In the genomic region with DNA sequence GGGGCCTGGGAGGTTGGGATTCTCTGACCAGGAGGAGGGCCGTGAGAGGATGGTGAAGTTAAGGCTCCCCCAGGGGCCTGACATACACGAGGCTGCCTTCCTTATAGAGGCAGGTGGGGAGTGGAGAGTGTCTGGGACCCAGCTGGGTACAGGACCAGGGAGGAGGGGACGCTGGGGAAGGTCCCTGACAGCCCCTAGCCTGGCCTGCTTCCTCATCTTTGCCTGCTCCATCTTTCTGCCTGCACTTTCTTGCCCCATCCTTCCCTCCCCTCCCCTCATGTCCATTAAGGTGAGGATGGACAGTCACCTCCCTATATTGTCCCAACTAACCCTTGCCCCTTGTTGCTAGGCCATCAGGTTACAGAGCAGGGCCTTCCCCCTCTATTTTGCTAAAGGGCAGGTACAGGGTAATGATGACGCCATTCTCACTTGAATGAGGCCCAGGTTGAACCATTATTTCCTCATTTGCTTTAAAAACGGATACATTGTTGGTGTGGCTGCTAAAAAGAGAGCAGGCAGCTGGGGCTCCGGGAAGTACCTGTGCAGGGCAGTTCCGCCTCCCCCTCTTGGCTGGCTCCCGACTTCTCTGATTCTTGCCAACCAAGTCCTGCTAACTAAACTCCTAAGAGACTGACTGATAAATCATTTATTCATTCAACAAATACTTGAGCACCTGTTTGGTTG, we compare ENCODE assay signal across 14 cellular contexts. TPM values are rescaled to one million over a fixed set of nuclear protein-coding genes. Genes with fewer than 3 reads are reported as not detected.
A peak's percentile ranks its signal among the peaks of the same experiment; 100 is the strongest.
DNase-seq lines count a peak whose midpoint lies in the region; ATAC-seq, FAIRE-seq and TF ChIP-seq lines count a peak whose summit lies in the region.
"Had no signal": no experiment of that assay in that cellular context is flagged by ENCODE, and none has a peak within 500 bp of the region (broad histone marks: within the 10 kb centered on the region; RNA-seq: fewer than 3 reads in every experiment).

No MANE protein-coding gene starts in this region.

- H3K27me3 Mint-ChIP-seq in CD4-positive, alpha-beta T cell, result no peaks in the 10 kb centered on the region

- no peaks in the 10 kb centered on the region for H3K79me2 ChIP-seq in HepG2 (ENCODE audit: insufficient read depth, low read length)
- H3K79me2 ChIP-seq: hepatocyte had no signal

- CTCF ChIA-PET in CD4-positive, alpha-beta T cell (lab: Charles Lee), result no interaction called here
- CTCF ChIA-PET in HepG2 (lab: Yijun Ruan, JAX; ENCODE audit: low intra/inter-chr PET ratio, low total read pairs), result no interaction called here

- H3K9me3 Mint-ChIP-seq in CD4-positive, alpha-beta T cell, result no peaks in the 10 kb centered on the region
- H3K9me3 Mint-ChIP-seq: nephron progenitor cell had no signal

- no peak overlapping the region for H3K4me3 Mint-ChIP-seq in CD4-positive, alpha-beta T cell
- H3K4me3 Mint-ChIP-seq: nephron progenitor cell had no signal

- no peak overlapping the region for H3K9ac ChIP-seq in HepG2 (ENCODE audit: insufficient read depth, low read depth, low read length)

- TF ChIP-seq RAD21 in HepG2 (CRISPR knock-in tag; IDR thresholded peaks at IDR 0.05), result no peak

- peak overlapping the region; percentile 80 for H3K27ac Mint-ChIP-seq in CD4-positive, alpha-beta T cell
- H3K27ac Mint-ChIP-seq: nephron progenitor cell had no signal

- intact Hi-C loops in CD4-positive, alpha-beta T cell (cut with DNase I, micrococcal nuclease), result loop anchor here in 1 of 2 experiments (5.0 kb wide), 1 partner anchor 35 kb away; no protein-coding TSS in a partner anchor
- intact Hi-C loops in HepG2 (cut with micrococcal nuclease; ENCODE audit: unreplicated experiment), result no loop called here
- intact Hi-C loops in right cardiac atrium (cut with DNase I), result no loop called here

- H3K4me3 ChIP-seq in HL-60 (replicated peaks; ENCODE audit: insufficient read depth, low read length) (no peak overlapping the region), HepG2 (replicated peaks in 1 of 3; ENCODE audit: insufficient read depth in 1 of 3, low read depth in 2 of 3, low read length in 3 of 3) (no peak overlapping the region), right cardiac atrium (ENCODE audit: low read length) (no peak overlapping the region)
- H3K4me3 ChIP-seq: hepatocyte, tibial artery had no signal

- TF ChIP-seq EP300 in HepG2 (IDR thresholded peaks at IDR 0.05; ENCODE audit: low read depth in 2 of 2, low read length in 2 of 2) (no peak), HepG2 (CRISPR knock-in tag; IDR thresholded peaks at IDR 0.05; ENCODE audit: borderline replicate concordance) (no peak)

- peaks cover 5% of the 10 kb centered on the region for H3K36me3 Mint-ChIP-seq in CD4-positive, alpha-beta T cell (ENCODE audit: low read depth)

- H4K20me1 ChIP-seq in HepG2 (ENCODE audit: insufficient read depth, low read length), result no peaks in the 10 kb centered on the region

- H3K27me3 ChIP-seq in CD4-positive, alpha-beta T cell (ENCODE audit: control insufficient read depth, insufficient read depth, low read length), result no peaks in the 10 kb centered on the region
- no peaks in the 10 kb centered on the region for H3K27me3 ChIP-seq in HL-60 (ENCODE audit: insufficient read depth, poor library complexity, severe bottlenecking)
- H3K27me3 ChIP-seq in HepG2 (ENCODE audit: control insufficient read depth in 1 of 2, insufficient read depth in 2 of 2, low read length in 2 of 2), result peaks cover 4 to 14% of the 10 kb centered on the region in 2 experiments; a peak in 3 of 5 replicates
- no peaks in the 10 kb centered on the region for H3K27me3 ChIP-seq in right cardiac atrium (ENCODE audit: control insufficient read depth, insufficient read depth)
- H3K27me3 ChIP-seq: hepatocyte had no signal

- peak overlapping the region; percentile 86 for H3K4me2 ChIP-seq in HepG2 (ENCODE audit: low read depth, low read length)
- H3K4me2 ChIP-seq: hepatocyte had no signal

- no peaks in the 10 kb centered on the region for H3K36me3 ChIP-seq in HepG2 (replicated peaks in 1 of 2; ENCODE audit: control insufficient read depth in 1 of 2, insufficient read depth in 2 of 2, low read length in 2 of 2)
- H3K36me3 ChIP-seq: tibial artery had no signal

- H3K27ac ChIP-seq in CD4-positive, alpha-beta T cell (ENCODE audit: low read depth, low read length), result peak overlapping the region; percentile 23
- H3K27ac ChIP-seq in HL-60 (replicated peaks), result peak overlapping the region; percentile 43
- no peak overlapping the region for H3K27ac ChIP-seq in HepG2 (ENCODE audit: extremely low read length, insufficient read depth, low read length)
- no peak overlapping the region for H3K27ac ChIP-seq in right cardiac atrium (ENCODE audit: low read length)
- H3K27ac ChIP-seq: hepatocyte, tibial artery had no signal

- POLR2A ChIA-PET in CD4-positive, alpha-beta T cell (lab: Charles Lee), result interaction anchor here (1.5 kb wide), 1 partner anchor 11 kb away, joined by 3 read pairs; no protein-coding TSS in a partner anchor
- POLR2A ChIA-PET in HepG2 (lab: Yijun Ruan, JAX), result interaction anchor here (0.6 kb wide), 1 partner anchor 1559 kb away, joined by 3 read pairs; no protein-coding TSS in a partner anchor

- H3K9me3 ChIP-seq in CD4-positive, alpha-beta T cell (ENCODE audit: control insufficient read depth, low read length), result no peaks in the 10 kb centered on the region
- H3K9me3 ChIP-seq in HepG2 (ENCODE audit: low read length) (no peaks in the 10 kb centered on the region), right cardiac atrium (ENCODE audit: control insufficient read depth, low read length) (no peaks in the 10 kb centered on the region)
- H3K9me3 ChIP-seq: tibial artery had no signal

- no peak for DNase-seq in CD4-positive, alpha-beta T cell
- DNase-seq in HL-60 (ENCODE audit: low read depth in 1 of 2, low spot score in 1 of 2), result peak; percentile 38 to 70
- DNase-seq in HepG2 (ENCODE audit: low spot score), result no peak
- no peak for DNase-seq in AML-193 (lab: John Stamatoyannopoulos, UW)
- no peak for DNase-seq in right cardiac atrium
- DNase-seq: dermis blood vessel endothelial cell, NCI-H526 treated with DMSO at 0.1 percent for 48 hours, nephron progenitor cell, T-helper 9 cell, tibial artery had no signal

- peaks cover 26% of the 10 kb centered on the region for H3K4me1 Mint-ChIP-seq in CD4-positive, alpha-beta T cell (ENCODE audit: low read depth)

- FAIRE-seq in HepG2 (lab: Jason Lieb, UNC), result no peak

- no peak for TF ChIP-seq CTCF in CD4-positive, alpha-beta T cell (IDR thresholded peaks at IDR 0.05)
- TF ChIP-seq CTCF in HL-60 (IDR thresholded peaks at IDR 0.05; ENCODE audit: insufficient read depth, low read length) (no peak), HepG2 (CRISPR knock-in tag; IDR thresholded peaks at IDR 0.05) (no peak)

- peak; percentile 77 for ATAC-seq in CD4-positive, alpha-beta T cell (ENCODE audit: poor library complexity)
- peak; percentile 58 for ATAC-seq in GM18909 (IDR thresholded peaks at IDR 0.05; ENCODE audit: poor library complexity, unreplicated experiment)
- no peak for ATAC-seq in HepG2
- no peak for ATAC-seq in HG03045 (IDR thresholded peaks at IDR 0.05; ENCODE audit: unreplicated experiment)
- no peak for ATAC-seq in HG03469 (IDR thresholded peaks at IDR 0.05; ENCODE audit: unreplicated experiment)
- ATAC-seq in right cardiac atrium, result no peak

- H3K4me1 ChIP-seq in HepG2 (ENCODE audit: insufficient read depth, low read length) (peaks cover 88% of the 10 kb centered on the region), right cardiac atrium (ENCODE audit: control insufficient read depth, insufficient read depth, low read length) (peaks cover 17% of the 10 kb centered on the region)

- no TSS peak for BruUV-seq in HepG2 (replicated peaks; lab: Mats Ljungman, UMichigan)

- H2AFZ ChIP-seq in HepG2 (ENCODE audit: low read length), result no peak overlapping the region
- H2AFZ ChIP-seq: hepatocyte had no signal

- in situ Hi-C loops in HepG2 (cut with HindIII; ENCODE audit: extremely low pct_ligation_motif_present, low pct_unique_long_range_greater_than_20kb), result no loop called here

- 11% methylated on average over 8 of the region's 8 CpGs for WGBS in HepG2 (ENCODE audit: low lambda C conversion rate)
- WGBS in right cardiac atrium, result 80% methylated on average over 8 of the region's 8 CpGs

- TF ChIP-seq POLR2A in HepG2 (IDR thresholded peaks at IDR 0.05; ENCODE audit: insufficient read depth in 1 of 2, low read depth in 2 of 2, low read length in 2 of 2), result no peak

RNA-seq across cellular contexts. Expression of gene C17orf99, which starts 1.3 kb away (rescaled TPM):
- total RNA-seq in CD4-positive, alpha-beta T cell, result not detected
- total RNA-seq in HepG2 (2016; rRNA removed; fragmentation: Illumina TruSeq; extraction: Trizol) (0.22 and 1.7 TPM in 2 replicates), right cardiac atrium (not detected)
- 0.51 and 0.88 TPM in 2 replicates for total RNA-seq in HepG2 (2016; cell fraction: cytosol; rRNA removed; fragmentation: Illumina TruSeq; extraction: Trizol; ENCODE audit: low read depth)
- 0.84 and 0.86 TPM in 2 replicates for total RNA-seq in HepG2 (2016; cell fraction: insoluble cytoplasmic fraction; rRNA removed; fragmentation: Illumina TruSeq; extraction: Trizol)
- total RNA-seq in HepG2 (2016; cell fraction: membrane; rRNA removed; fragmentation: Illumina TruSeq; extraction: Trizol), result 1.1 and 1.2 TPM in 2 replicates
- total RNA-seq in HepG2 (2016; cell fraction: nucleus; rRNA removed; fragmentation: Illumina TruSeq; extraction: Trizol), result 0.38 and 2.4 TPM in 2 replicates
- polyA plus RNA-seq in HepG2 (2011; rRNA removed) (1.9 and 2.8 TPM in 2 replicates), right cardiac atrium (not detected)
- polyA plus RNA-seq in HepG2 (2011; cell fraction: cytosol; rRNA removed), result 1.1 and 1.8 TPM in 2 replicates
- polyA plus RNA-seq in HepG2 (2011; cell fraction: nucleus; rRNA removed), result 5.8 and 10.0 TPM in 2 replicates
- polyA plus RNA-seq in HepG2 (2012), result 1.5 and 2.2 TPM in 2 replicates
- 0.23 and 0.46 TPM in 2 replicates for polyA plus RNA-seq in HepG2 (2016; cell fraction: cytosol; fragmentation: Illumina TruSeq; extraction: Trizol; ENCODE audit: low read depth)
- polyA plus RNA-seq in HepG2 (2016; cell fraction: insoluble cytoplasmic fraction; fragmentation: Illumina TruSeq; extraction: Trizol; ENCODE audit: low read depth), result 0.60 TPM in 1 of 2 replicates, not detected in the other
- polyA plus RNA-seq in HepG2 (2016; cell fraction: membrane; fragmentation: Illumina TruSeq; extraction: Trizol; ENCODE audit: low read depth), result 0.59 and 1.1 TPM in 2 replicates
- polyA plus RNA-seq in HepG2 (2016; cell fraction: nucleus; fragmentation: Illumina TruSeq; extraction: Trizol; ENCODE audit: insufficient read depth, low read depth), result 2.4 and 2.9 TPM in 2 replicates
- 0.72 TPM in 1 of 2 replicates, not detected in the other for polyA minus RNA-seq in HepG2 (2011; rRNA and poly(A)+ RNA removed; ENCODE audit: low replicate concordance)
- not detected in 2 replicates for polyA minus RNA-seq in HepG2 (2011; cell fraction: cytosol; rRNA and poly(A)+ RNA removed)
- 1.5 and 3.1 TPM in 2 replicates for polyA minus RNA-seq in HepG2 (2011; cell fraction: nucleus; rRNA and poly(A)+ RNA removed)
- total RNA-seq: dermis blood vessel endothelial cell had no signal

RNA-seq across cellular contexts. Expression of gene TMC8, which starts 16.9 kb away (rescaled TPM):
- 100 to 1,000 TPM; 567 to 577 TPM for total RNA-seq in CD4-positive, alpha-beta T cell
- total RNA-seq in HepG2 (2016; rRNA removed; fragmentation: Illumina TruSeq; extraction: Trizol), result 0.08 and 0.53 TPM in 2 replicates
- total RNA-seq in HepG2 (2016; cell fraction: cytosol; rRNA removed; fragmentation: Illumina TruSeq; extraction: Trizol; ENCODE audit: low read depth), result 0.09 and 0.61 TPM in 2 replicates
- total RNA-seq in HepG2 (2016; cell fraction: insoluble cytoplasmic fraction; rRNA removed; fragmentation: Illumina TruSeq; extraction: Trizol), result 0.04 and 0.65 TPM in 2 replicates
- 0.83 TPM in 2 replicates for total RNA-seq in HepG2 (2016; cell fraction: membrane; rRNA removed; fragmentation: Illumina TruSeq; extraction: Trizol)
- total RNA-seq in HepG2 (2016; cell fraction: nucleus; rRNA removed; fragmentation: Illumina TruSeq; extraction: Trizol), result 0.85 and 1.9 TPM in 2 replicates
- polyA plus RNA-seq in HepG2 (2011; rRNA removed), result 7.8 and 11.1 TPM in 2 replicates
- 5.7 and 7.7 TPM in 2 replicates for polyA plus RNA-seq in HepG2 (2011; cell fraction: cytosol; rRNA removed)
- polyA plus RNA-seq in HepG2 (2011; cell fraction: nucleus; rRNA removed), result 35.7 and 61.8 TPM in 2 replicates
- 5.3 and 8.8 TPM in 2 replicates for polyA plus RNA-seq in HepG2 (2012)
- polyA plus RNA-seq in HepG2 (2016; cell fraction: cytosol; fragmentation: Illumina TruSeq; extraction: Trizol; ENCODE audit: low read depth), result 0.12 TPM in 1 of 2 replicates, not detected in the other
- 0.13 and 0.74 TPM in 2 replicates for polyA plus RNA-seq in HepG2 (2016; cell fraction: insoluble cytoplasmic fraction; fragmentation: Illumina TruSeq; extraction: Trizol; ENCODE audit: low read depth)
- polyA plus RNA-seq in HepG2 (2016; cell fraction: membrane; fragmentation: Illumina TruSeq; extraction: Trizol; ENCODE audit: low read depth), result 0.10 and 0.13 TPM in 2 replicates
- polyA plus RNA-seq in HepG2 (2016; cell fraction: nucleus; fragmentation: Illumina TruSeq; extraction: Trizol; ENCODE audit: insufficient read depth, low read depth), result 0.76 and 1.7 TPM in 2 replicates
- 0.51 and 13.2 TPM in 2 replicates for polyA minus RNA-seq in HepG2 (2011; rRNA and poly(A)+ RNA removed; ENCODE audit: low replicate concordance)
- polyA minus RNA-seq in HepG2 (2011; cell fraction: cytosol; rRNA and poly(A)+ RNA removed), result 4.5 and 4.8 TPM in 2 replicates
- 12.2 and 14.3 TPM in 2 replicates for polyA minus RNA-seq in HepG2 (2011; cell fraction: nucleus; rRNA and poly(A)+ RNA removed)
- 1 to 10 TPM; 2.6 to 3.9 (median 3.0) TPM for total RNA-seq in right cardiac atrium
- polyA plus RNA-seq in right cardiac atrium, result 2.4 TPM

RNA-seq across cellular contexts. Expression of gene TMC6, which starts 18.9 kb away (rescaled TPM):
- 100 to 1,000 TPM; 645 to 659 TPM for total RNA-seq in CD4-positive, alpha-beta T cell
- total RNA-seq in HepG2 (2016; rRNA removed; fragmentation: Illumina TruSeq; extraction: Trizol), result 20.4 and 48.4 TPM in 2 replicates
- total RNA-seq in HepG2 (2016; cell fraction: cytosol; rRNA removed; fragmentation: Illumina TruSeq; extraction: Trizol; ENCODE audit: low read depth), result 21.4 and 23.6 TPM in 2 replicates
- 19.7 and 47.9 TPM in 2 replicates for total RNA-seq in HepG2 (2016; cell fraction: insoluble cytoplasmic fraction; rRNA removed; fragmentation: Illumina TruSeq; extraction: Trizol)
- 29.0 and 34.4 TPM in 2 replicates for total RNA-seq in HepG2 (2016; cell fraction: membrane; rRNA removed; fragmentation: Illumina TruSeq; extraction: Trizol)
- total RNA-seq in HepG2 (2016; cell fraction: nucleus; rRNA removed; fragmentation: Illumina TruSeq; extraction: Trizol), result 47.2 and 55.0 TPM in 2 replicates
- 99.1 and 118 TPM in 2 replicates for polyA plus RNA-seq in HepG2 (2011; rRNA removed)
- 42.4 and 70.8 TPM in 2 replicates for polyA plus RNA-seq in HepG2 (2011; cell fraction: cytosol; rRNA removed)
- polyA plus RNA-seq in HepG2 (2011; cell fraction: nucleus; rRNA removed), result 648 and 982 TPM in 2 replicates
- 45.7 and 50.3 TPM in 2 replicates for polyA plus RNA-seq in HepG2 (2012)
- polyA plus RNA-seq in HepG2 (2016; cell fraction: cytosol; fragmentation: Illumina TruSeq; extraction: Trizol; ENCODE audit: low read depth), result 8.9 and 10.6 TPM in 2 replicates
- 16.1 and 17.9 TPM in 2 replicates for polyA plus RNA-seq in HepG2 (2016; cell fraction: insoluble cytoplasmic fraction; fragmentation: Illumina TruSeq; extraction: Trizol; ENCODE audit: low read depth)
- polyA plus RNA-seq in HepG2 (2016; cell fraction: membrane; fragmentation: Illumina TruSeq; extraction: Trizol; ENCODE audit: low read depth), result 18.2 and 19.0 TPM in 2 replicates
- polyA plus RNA-seq in HepG2 (2016; cell fraction: nucleus; fragmentation: Illumina TruSeq; extraction: Trizol; ENCODE audit: insufficient read depth, low read depth), result 126 and 147 TPM in 2 replicates
- polyA minus RNA-seq in HepG2 (2011; rRNA and poly(A)+ RNA removed; ENCODE audit: low replicate concordance), result 23.3 and 152 TPM in 2 replicates
- 48.9 and 63.1 TPM in 2 replicates for polyA minus RNA-seq in HepG2 (2011; cell fraction: cytosol; rRNA and poly(A)+ RNA removed)
- polyA minus RNA-seq in HepG2 (2011; cell fraction: nucleus; rRNA and poly(A)+ RNA removed), result 92.6 and 109 TPM in 2 replicates
- total RNA-seq in right cardiac atrium, result 10 to 100 TPM; 27.9 to 45.4 (median 38.2) TPM
- polyA plus RNA-seq in right cardiac atrium, result 21.2 TPM

RNA-seq across cellular contexts. Expression of gene SYNGR2, which starts 20.9 kb away (rescaled TPM):
- total RNA-seq in CD4-positive, alpha-beta T cell, result 10 to 100 TPM; 34.9 to 41.3 TPM
- 28.7 and 46.7 TPM in 2 replicates for total RNA-seq in HepG2 (2016; rRNA removed; fragmentation: Illumina TruSeq; extraction: Trizol)
- 15.8 and 18.7 TPM in 2 replicates for total RNA-seq in HepG2 (2016; cell fraction: cytosol; rRNA removed; fragmentation: Illumina TruSeq; extraction: Trizol; ENCODE audit: low read depth)
- total RNA-seq in HepG2 (2016; cell fraction: insoluble cytoplasmic fraction; rRNA removed; fragmentation: Illumina TruSeq; extraction: Trizol), result 21.7 and 51.0 TPM in 2 replicates
- 31.9 and 34.8 TPM in 2 replicates for total RNA-seq in HepG2 (2016; cell fraction: membrane; rRNA removed; fragmentation: Illumina TruSeq; extraction: Trizol)
- 43.0 and 51.6 TPM in 2 replicates for total RNA-seq in HepG2 (2016; cell fraction: nucleus; rRNA removed; fragmentation: Illumina TruSeq; extraction: Trizol)
- polyA plus RNA-seq in HepG2 (2011; rRNA removed), result 170 and 192 TPM in 2 replicates
- polyA plus RNA-seq in HepG2 (2011; cell fraction: cytosol; rRNA removed), result 200 and 244 TPM in 2 replicates
- polyA plus RNA-seq in HepG2 (2011; cell fraction: nucleus; rRNA removed), result 116 and 129 TPM in 2 replicates
- polyA plus RNA-seq in HepG2 (2012), result 52.7 and 59.2 TPM in 2 replicates
- 35.1 and 40.6 TPM in 2 replicates for polyA plus RNA-seq in HepG2 (2016; cell fraction: cytosol; fragmentation: Illumina TruSeq; extraction: Trizol; ENCODE audit: low read depth)
- polyA plus RNA-seq in HepG2 (2016; cell fraction: insoluble cytoplasmic fraction; fragmentation: Illumina TruSeq; extraction: Trizol; ENCODE audit: low read depth), result 52.5 and 60.0 TPM in 2 replicates
- polyA plus RNA-seq in HepG2 (2016; cell fraction: membrane; fragmentation: Illumina TruSeq; extraction: Trizol; ENCODE audit: low read depth), result 62.1 and 68.8 TPM in 2 replicates
- 160 and 166 TPM in 2 replicates for polyA plus RNA-seq in HepG2 (2016; cell fraction: nucleus; fragmentation: Illumina TruSeq; extraction: Trizol; ENCODE audit: insufficient read depth, low read depth)
- 231 and 401 TPM in 2 replicates for polyA minus RNA-seq in HepG2 (2011; rRNA and poly(A)+ RNA removed; ENCODE audit: low replicate concordance)
- 73.3 and 75.3 TPM in 2 replicates for polyA minus RNA-seq in HepG2 (2011; cell fraction: cytosol; rRNA and poly(A)+ RNA removed)
- polyA minus RNA-seq in HepG2 (2011; cell fraction: nucleus; rRNA and poly(A)+ RNA removed), result 23.0 and 28.7 TPM in 2 replicates
- total RNA-seq in right cardiac atrium, result 10 to 100 TPM; 81.9 to 92.2 (median 83.9) TPM
- polyA plus RNA-seq in right cardiac atrium, result 85.8 TPM

RNA-seq across cellular contexts. Expression of gene TK1, which starts 39.4 kb away (rescaled TPM):
- under 1 TPM; 0.78 to 0.88 TPM for total RNA-seq in CD4-positive, alpha-beta T cell
- total RNA-seq in HepG2 (2016; rRNA removed; fragmentation: Illumina TruSeq; extraction: Trizol) (96.0 and 114 TPM in 2 replicates), right cardiac atrium (1 to 10 TPM in 2 of 4 donors, under 1 TPM in 2; 0.51 to 5.2 (median 1.9) TPM)
- total RNA-seq in HepG2 (2016; cell fraction: cytosol; rRNA removed; fragmentation: Illumina TruSeq; extraction: Trizol; ENCODE audit: low read depth), result 20.1 and 22.9 TPM in 2 replicates
- 95.6 and 109 TPM in 2 replicates for total RNA-seq in HepG2 (2016; cell fraction: insoluble cytoplasmic fraction; rRNA removed; fragmentation: Illumina TruSeq; extraction: Trizol)
- total RNA-seq in HepG2 (2016; cell fraction: membrane; rRNA removed; fragmentation: Illumina TruSeq; extraction: Trizol), result 30.2 and 33.7 TPM in 2 replicates
- total RNA-seq in HepG2 (2016; cell fraction: nucleus; rRNA removed; fragmentation: Illumina TruSeq; extraction: Trizol), result 38.0 and 39.0 TPM in 2 replicates
- polyA plus RNA-seq in HepG2 (2011; rRNA removed) (33.2 and 45.0 TPM in 2 replicates), right cardiac atrium (1.2 TPM)
- polyA plus RNA-seq in HepG2 (2011; cell fraction: cytosol; rRNA removed), result 36.3 and 78.7 TPM in 2 replicates
- polyA plus RNA-seq in HepG2 (2011; cell fraction: nucleus; rRNA removed), result 27.9 and 41.4 TPM in 2 replicates
- polyA plus RNA-seq in HepG2 (2012), result 15.9 and 24.5 TPM in 2 replicates
- polyA plus RNA-seq in HepG2 (2016; cell fraction: cytosol; fragmentation: Illumina TruSeq; extraction: Trizol; ENCODE audit: low read depth), result 18.4 and 18.5 TPM in 2 replicates
- polyA plus RNA-seq in HepG2 (2016; cell fraction: insoluble cytoplasmic fraction; fragmentation: Illumina TruSeq; extraction: Trizol; ENCODE audit: low read depth), result 130 and 138 TPM in 2 replicates
- 21.2 and 23.8 TPM in 2 replicates for polyA plus RNA-seq in HepG2 (2016; cell fraction: membrane; fragmentation: Illumina TruSeq; extraction: Trizol; ENCODE audit: low read depth)
- polyA plus RNA-seq in HepG2 (2016; cell fraction: nucleus; fragmentation: Illumina TruSeq; extraction: Trizol; ENCODE audit: insufficient read depth, low read depth), result 61.0 and 63.4 TPM in 2 replicates
- polyA minus RNA-seq in HepG2 (2011; rRNA and poly(A)+ RNA removed; ENCODE audit: low replicate concordance), result 74.6 and 146 TPM in 2 replicates
- polyA minus RNA-seq in HepG2 (2011; cell fraction: cytosol; rRNA and poly(A)+ RNA removed), result 21.4 and 38.3 TPM in 2 replicates
- polyA minus RNA-seq in HepG2 (2011; cell fraction: nucleus; rRNA and poly(A)+ RNA removed), result 10.7 and 15.2 TPM in 2 replicates

Comparison
In these comparisons a context has a peak if more than half of its experiments do, and no peak if none do; other contexts are left out.
1. ATAC-seq: peak in CD4-positive, alpha-beta T cell (single experiment) and GM18909 (single experiment); none in HepG2 (single experiment), HG03045 (single experiment), HG03469 (single experiment) and right cardiac atrium (0 of 2).
2. DNase-seq: peak in HL-60 (2 of 2); none in CD4-positive, alpha-beta T cell (0 of 10), HepG2 (single experiment), AML-193 (0 of 2) and right cardiac atrium (0 of 3).
3. H3K27ac ChIP-seq: peak in CD4-positive, alpha-beta T cell (single experiment) and HL-60 (single experiment); none in HepG2 (single experiment) and right cardiac atrium (single experiment).
4. RNA of gene TMC8, which starts 16.9 kb away (total RNA-seq): 567 to 577 TPM in CD4-positive, alpha-beta T cell; 2.6 to 3.9 TPM in right cardiac atrium and 0.04 to 1.9 TPM in HepG2; every median in the first group is over 100 times any median in the second.
5. RNA of gene TMC6, which starts 18.9 kb away (total RNA-seq): 645 to 659 TPM in CD4-positive, alpha-beta T cell; 19.7 to 55.0 TPM in HepG2 and 27.9 to 45.4 TPM in right cardiac atrium; every median in the first group is over 10 times any median in the second.